In the genomic region with DNA sequence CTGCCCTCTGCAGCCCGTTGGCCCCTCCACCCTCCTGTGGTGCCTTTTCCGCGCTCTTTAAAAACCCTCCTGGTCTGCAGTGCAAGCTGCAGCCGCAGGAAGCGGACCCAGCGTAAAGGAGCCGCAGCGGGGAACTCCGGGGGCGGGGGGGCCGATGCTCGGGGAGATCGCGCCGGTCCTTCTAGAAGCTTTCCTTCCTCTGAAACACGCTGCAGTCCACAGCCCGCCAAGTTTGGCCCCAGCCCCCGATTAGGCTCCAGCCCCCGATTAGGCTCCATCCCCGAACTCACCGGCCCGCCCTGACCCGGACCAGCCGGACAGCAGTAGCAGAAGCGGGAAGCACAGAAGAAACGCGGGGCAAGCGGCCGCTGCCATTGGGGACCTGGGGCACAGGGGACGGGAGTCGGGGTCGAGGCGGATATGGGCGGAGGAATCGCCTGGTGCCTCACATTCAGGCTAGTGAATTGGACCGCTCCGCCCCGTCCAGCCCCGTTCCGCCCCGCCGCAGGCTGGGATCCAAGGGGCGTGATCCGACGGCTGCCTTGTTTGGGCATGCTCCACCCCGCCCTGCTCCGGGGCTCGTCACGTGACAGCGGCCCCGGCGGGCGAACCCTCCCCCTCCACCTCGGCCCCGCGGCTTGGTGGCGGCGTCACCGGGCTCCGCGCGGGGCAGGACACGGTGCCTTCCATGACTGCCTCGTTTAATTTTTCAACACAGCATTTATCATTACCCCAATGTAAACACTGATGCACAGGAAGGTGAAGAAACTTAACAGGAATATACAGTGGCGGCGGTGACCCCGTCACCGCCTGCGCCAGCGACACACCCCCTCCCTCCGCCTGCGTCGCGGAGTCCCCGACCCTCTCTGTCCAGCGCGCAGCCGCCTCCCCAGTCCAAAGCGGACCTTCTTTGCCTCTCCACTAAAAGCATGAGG, we compare ENCODE assay signal across 1 cellular context.
TF ChIP-seq lines count a peak whose summit lies in the region.

No MANE protein-coding gene starts in this region.

TF ChIP-seq in K562, 482 proteins besides CTCF, POLR2A, EP300 and RAD21 (continued from another document and continues in another):
- TF ChIP-seq, protein P1, sequence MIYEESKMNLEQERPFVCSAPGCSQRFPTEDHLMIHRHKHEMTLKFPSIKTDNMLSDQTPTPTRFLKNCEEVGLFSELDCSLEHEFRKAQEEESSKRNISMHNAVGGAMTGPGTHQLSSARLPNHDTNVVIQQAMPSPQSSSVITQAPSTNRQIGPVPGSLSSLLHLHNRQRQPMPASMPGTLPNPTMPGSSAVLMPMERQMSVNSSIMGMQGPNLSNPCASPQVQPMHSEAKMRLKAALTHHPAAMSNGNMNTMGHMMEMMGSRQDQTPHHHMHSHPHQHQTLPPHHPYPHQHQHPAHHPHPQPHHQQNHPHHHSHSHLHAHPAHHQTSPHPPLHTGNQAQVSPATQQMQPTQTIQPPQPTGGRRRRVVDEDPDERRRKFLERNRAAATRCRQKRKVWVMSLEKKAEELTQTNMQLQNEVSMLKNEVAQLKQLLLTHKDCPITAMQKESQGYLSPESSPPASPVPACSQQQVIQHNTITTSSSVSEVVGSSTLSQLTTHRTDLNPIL (CRISPR knock-in tag; IDR thresholded peaks at IDR 0.05) = no peak
- TF ChIP-seq, protein P2, sequence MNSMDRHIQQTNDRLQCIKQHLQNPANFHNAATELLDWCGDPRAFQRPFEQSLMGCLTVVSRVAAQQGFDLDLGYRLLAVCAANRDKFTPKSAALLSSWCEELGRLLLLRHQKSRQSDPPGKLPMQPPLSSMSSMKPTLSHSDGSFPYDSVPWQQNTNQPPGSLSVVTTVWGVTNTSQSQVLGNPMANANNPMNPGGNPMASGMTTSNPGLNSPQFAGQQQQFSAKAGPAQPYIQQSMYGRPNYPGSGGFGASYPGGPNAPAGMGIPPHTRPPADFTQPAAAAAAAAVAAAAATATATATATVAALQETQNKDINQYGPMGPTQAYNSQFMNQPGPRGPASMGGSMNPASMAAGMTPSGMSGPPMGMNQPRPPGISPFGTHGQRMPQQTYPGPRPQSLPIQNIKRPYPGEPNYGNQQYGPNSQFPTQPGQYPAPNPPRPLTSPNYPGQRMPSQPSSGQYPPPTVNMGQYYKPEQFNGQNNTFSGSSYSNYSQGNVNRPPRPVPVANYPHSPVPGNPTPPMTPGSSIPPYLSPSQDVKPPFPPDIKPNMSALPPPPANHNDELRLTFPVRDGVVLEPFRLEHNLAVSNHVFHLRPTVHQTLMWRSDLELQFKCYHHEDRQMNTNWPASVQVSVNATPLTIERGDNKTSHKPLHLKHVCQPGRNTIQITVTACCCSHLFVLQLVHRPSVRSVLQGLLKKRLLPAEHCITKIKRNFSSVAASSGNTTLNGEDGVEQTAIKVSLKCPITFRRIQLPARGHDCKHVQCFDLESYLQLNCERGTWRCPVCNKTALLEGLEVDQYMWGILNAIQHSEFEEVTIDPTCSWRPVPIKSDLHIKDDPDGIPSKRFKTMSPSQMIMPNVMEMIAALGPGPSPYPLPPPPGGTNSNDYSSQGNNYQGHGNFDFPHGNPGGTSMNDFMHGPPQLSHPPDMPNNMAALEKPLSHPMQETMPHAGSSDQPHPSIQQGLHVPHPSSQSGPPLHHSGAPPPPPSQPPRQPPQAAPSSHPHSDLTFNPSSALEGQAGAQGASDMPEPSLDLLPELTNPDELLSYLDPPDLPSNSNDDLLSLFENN (IDR thresholded peaks at IDR 0.05; ENCODE audit: low read depth in 2 of 2, low read length in 2 of 2) = no peak
- TF ChIP-seq ASH1L (IDR thresholded peaks at IDR 0.05; ENCODE audit: borderline replicate concordance, low read depth, partially characterized antibody) (no peak), PPARD (CRISPR knock-in tag; IDR thresholded peaks at IDR 0.05) (no peak), HEY1 (CRISPR knock-in tag; IDR thresholded peaks at IDR 0.05; ENCODE audit: borderline replicate concordance) (no peak), ZNF507 (tag; conservative IDR thresholded peaks at IDR 0.05) (no peak), NFATC3 (IDR thresholded peaks at IDR 0.05) (no peak), RUNX1 (IDR thresholded peaks at IDR 0.05; ENCODE audit: low read depth) (no peak), SLC30A9 (CRISPR knock-in tag; IDR thresholded peaks at IDR 0.05) (no peak), ZNF561 (CRISPR knock-in tag; conservative IDR thresholded peaks at IDR 0.05) (no peak), ZNF445 (CRISPR knock-in tag; IDR thresholded peaks at IDR 0.05; ENCODE audit: low read depth) (no peak), MEF2D (tag; conservative IDR thresholded peaks at IDR 0.05; ENCODE audit: low read depth) (no peak), FOXJ3 (CRISPR knock-in tag; IDR thresholded peaks at IDR 0.05) (no peak), CEBPB (tag; IDR thresholded peaks at IDR 0.05) (no peak), E2F3 (CRISPR knock-in tag; IDR thresholded peaks at IDR 0.05) (no peak), FOXA3 (CRISPR knock-in tag; conservative IDR thresholded peaks at IDR 0.05 in 1 of 2, IDR thresholded peaks at IDR 0.05 in 1 of 2) (no peak), SMARCC2 (IDR thresholded peaks at IDR 0.05; ENCODE audit: low read depth) (no peak), RAD51 (IDR thresholded peaks at IDR 0.05; ENCODE audit: borderline replicate concordance, low read depth) (peak; percentile 99), XRCC3 (IDR thresholded peaks at IDR 0.05) (no peak), CEBPG (CRISPR knock-in tag; IDR thresholded peaks at IDR 0.05) (no peak), CEBPG (tag; conservative IDR thresholded peaks at IDR 0.05 in 1 of 2, IDR thresholded peaks at IDR 0.05 in 1 of 2) (no peak), ARID2 (IDR thresholded peaks at IDR 0.05) (no peak), TAF9B (IDR thresholded peaks at IDR 0.05; ENCODE audit: partially characterized antibody) (no peak), ZNF583 (CRISPR knock-in tag; IDR thresholded peaks at IDR 0.05) (no peak), FOXP1 (CRISPR knock-in tag; IDR thresholded peaks at IDR 0.05) (no peak), POLR2B (IDR thresholded peaks at IDR 0.05; ENCODE audit: low read depth, partially characterized antibody) (no peak), ZNF253 (CRISPR knock-in tag; conservative IDR thresholded peaks at IDR 0.05) (no peak), NR2C2 (CRISPR knock-in tag; IDR thresholded peaks at IDR 0.05) (no peak), NR2C2 (tag; IDR thresholded peaks at IDR 0.05) (peak; percentile 79), CHD2 (IDR thresholded peaks at IDR 0.05; ENCODE audit: low read depth, low read length) (no peak), FOXK2 (conservative IDR thresholded peaks at IDR 0.05 in 1 of 2, IDR thresholded peaks at IDR 0.05 in 1 of 2; ENCODE audit: low read depth in 2 of 2) (peak in 1 of 2 experiments; percentile 90), PTRF (tag; IDR thresholded peaks at IDR 0.05) (no peak), L3MBTL2 (IDR thresholded peaks at IDR 0.05) (peak; percentile 55; the same call in 1 of the 2 replicates), PHTF2 (CRISPR knock-in tag; IDR thresholded peaks at IDR 0.05) (no peak), PTBP1 (IDR thresholded peaks at IDR 0.05; ENCODE audit: low read depth, low read length) (no peak), CBFA2T2 (conservative IDR thresholded peaks at IDR 0.05) (peak; percentile 93), THRAP3 (IDR thresholded peaks at IDR 0.05; ENCODE audit: borderline replicate concordance) (no peak), XRCC5 (IDR thresholded peaks at IDR 0.05; ENCODE audit: low read depth, low read length) (0 out of 2 replicates have a peak, but pooled peaks have one; percentile 35), PURB (CRISPR knock-in tag; IDR thresholded peaks at IDR 0.05; ENCODE audit: low read depth) (no peak), SREBF1 (IDR thresholded peaks at IDR 0.05; ENCODE audit: borderline replicate concordance, low read depth, low read length) (no peak), FIP1L1 (IDR thresholded peaks at IDR 0.05; ENCODE audit: low read depth, low read length, poor library complexity, severe bottlenecking) (no peak), KLF6 (CRISPR knock-in tag; IDR thresholded peaks at IDR 0.05; ENCODE audit: borderline replicate concordance) (peak; percentile 47; the same call in 1 of the 2 replicates), MCM5 (IDR thresholded peaks at IDR 0.05; ENCODE audit: low read depth) (no peak), TEAD1 (CRISPR knock-in tag; IDR thresholded peaks at IDR 0.05) (peak in 1 of 2 experiments; percentile 60; a peak in 1 of 4 replicates), ZBTB8A (IDR thresholded peaks at IDR 0.05; ENCODE audit: partially characterized antibody) (no peak), YBX1 (IDR thresholded peaks at IDR 0.05) (no peak)
- TF ChIP-seq, protein P3, sequence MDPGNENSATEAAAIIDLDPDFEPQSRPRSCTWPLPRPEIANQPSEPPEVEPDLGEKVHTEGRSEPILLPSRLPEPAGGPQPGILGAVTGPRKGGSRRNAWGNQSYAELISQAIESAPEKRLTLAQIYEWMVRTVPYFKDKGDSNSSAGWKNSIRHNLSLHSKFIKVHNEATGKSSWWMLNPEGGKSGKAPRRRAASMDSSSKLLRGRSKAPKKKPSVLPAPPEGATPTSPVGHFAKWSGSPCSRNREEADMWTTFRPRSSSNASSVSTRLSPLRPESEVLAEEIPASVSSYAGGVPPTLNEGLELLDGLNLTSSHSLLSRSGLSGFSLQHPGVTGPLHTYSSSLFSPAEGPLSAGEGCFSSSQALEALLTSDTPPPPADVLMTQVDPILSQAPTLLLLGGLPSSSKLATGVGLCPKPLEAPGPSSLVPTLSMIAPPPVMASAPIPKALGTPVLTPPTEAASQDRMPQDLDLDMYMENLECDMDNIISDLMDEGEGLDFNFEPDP (CRISPR knock-in tag; IDR thresholded peaks at IDR 0.05) = no peak
- TF ChIP-seq, protein P4, sequence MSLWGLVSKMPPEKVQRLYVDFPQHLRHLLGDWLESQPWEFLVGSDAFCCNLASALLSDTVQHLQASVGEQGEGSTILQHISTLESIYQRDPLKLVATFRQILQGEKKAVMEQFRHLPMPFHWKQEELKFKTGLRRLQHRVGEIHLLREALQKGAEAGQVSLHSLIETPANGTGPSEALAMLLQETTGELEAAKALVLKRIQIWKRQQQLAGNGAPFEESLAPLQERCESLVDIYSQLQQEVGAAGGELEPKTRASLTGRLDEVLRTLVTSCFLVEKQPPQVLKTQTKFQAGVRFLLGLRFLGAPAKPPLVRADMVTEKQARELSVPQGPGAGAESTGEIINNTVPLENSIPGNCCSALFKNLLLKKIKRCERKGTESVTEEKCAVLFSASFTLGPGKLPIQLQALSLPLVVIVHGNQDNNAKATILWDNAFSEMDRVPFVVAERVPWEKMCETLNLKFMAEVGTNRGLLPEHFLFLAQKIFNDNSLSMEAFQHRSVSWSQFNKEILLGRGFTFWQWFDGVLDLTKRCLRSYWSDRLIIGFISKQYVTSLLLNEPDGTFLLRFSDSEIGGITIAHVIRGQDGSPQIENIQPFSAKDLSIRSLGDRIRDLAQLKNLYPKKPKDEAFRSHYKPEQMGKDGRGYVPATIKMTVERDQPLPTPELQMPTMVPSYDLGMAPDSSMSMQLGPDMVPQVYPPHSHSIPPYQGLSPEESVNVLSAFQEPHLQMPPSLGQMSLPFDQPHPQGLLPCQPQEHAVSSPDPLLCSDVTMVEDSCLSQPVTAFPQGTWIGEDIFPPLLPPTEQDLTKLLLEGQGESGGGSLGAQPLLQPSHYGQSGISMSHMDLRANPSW (CRISPR knock-in tag; IDR thresholded peaks at IDR 0.05) = no peak
- TF ChIP-seq, protein P5, sequence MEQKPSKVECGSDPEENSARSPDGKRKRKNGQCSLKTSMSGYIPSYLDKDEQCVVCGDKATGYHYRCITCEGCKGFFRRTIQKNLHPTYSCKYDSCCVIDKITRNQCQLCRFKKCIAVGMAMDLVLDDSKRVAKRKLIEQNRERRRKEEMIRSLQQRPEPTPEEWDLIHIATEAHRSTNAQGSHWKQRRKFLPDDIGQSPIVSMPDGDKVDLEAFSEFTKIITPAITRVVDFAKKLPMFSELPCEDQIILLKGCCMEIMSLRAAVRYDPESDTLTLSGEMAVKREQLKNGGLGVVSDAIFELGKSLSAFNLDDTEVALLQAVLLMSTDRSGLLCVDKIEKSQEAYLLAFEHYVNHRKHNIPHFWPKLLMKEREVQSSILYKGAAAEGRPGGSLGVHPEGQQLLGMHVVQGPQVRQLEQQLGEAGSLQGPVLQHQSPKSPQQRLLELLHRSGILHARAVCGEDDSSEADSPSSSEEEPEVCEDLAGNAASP (IDR thresholded peaks at IDR 0.05) = no peak
- TF ChIP-seq, protein P6, sequence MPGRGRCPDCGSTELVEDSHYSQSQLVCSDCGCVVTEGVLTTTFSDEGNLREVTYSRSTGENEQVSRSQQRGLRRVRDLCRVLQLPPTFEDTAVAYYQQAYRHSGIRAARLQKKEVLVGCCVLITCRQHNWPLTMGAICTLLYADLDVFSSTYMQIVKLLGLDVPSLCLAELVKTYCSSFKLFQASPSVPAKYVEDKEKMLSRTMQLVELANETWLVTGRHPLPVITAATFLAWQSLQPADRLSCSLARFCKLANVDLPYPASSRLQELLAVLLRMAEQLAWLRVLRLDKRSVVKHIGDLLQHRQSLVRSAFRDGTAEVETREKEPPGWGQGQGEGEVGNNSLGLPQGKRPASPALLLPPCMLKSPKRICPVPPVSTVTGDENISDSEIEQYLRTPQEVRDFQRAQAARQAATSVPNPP (IDR thresholded peaks at IDR 0.05; ENCODE audit: borderline replicate concordance, insufficient read depth, insufficient read length) = no peak
- TF ChIP-seq, protein P7, sequence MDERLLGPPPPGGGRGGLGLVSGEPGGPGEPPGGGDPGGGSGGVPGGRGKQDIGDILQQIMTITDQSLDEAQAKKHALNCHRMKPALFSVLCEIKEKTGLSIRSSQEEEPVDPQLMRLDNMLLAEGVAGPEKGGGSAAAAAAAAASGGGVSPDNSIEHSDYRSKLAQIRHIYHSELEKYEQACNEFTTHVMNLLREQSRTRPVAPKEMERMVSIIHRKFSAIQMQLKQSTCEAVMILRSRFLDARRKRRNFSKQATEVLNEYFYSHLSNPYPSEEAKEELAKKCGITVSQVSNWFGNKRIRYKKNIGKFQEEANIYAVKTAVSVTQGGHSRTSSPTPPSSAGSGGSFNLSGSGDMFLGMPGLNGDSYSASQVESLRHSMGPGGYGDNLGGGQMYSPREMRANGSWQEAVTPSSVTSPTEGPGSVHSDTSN (CRISPR knock-in tag; IDR thresholded peaks at IDR 0.05; ENCODE audit: low read depth) = no peak
- TF ChIP-seq, protein P7 (tag; conservative IDR thresholded peaks at IDR 0.05; ENCODE audit: low read depth) = no peak
- TF ChIP-seq, protein P8, sequence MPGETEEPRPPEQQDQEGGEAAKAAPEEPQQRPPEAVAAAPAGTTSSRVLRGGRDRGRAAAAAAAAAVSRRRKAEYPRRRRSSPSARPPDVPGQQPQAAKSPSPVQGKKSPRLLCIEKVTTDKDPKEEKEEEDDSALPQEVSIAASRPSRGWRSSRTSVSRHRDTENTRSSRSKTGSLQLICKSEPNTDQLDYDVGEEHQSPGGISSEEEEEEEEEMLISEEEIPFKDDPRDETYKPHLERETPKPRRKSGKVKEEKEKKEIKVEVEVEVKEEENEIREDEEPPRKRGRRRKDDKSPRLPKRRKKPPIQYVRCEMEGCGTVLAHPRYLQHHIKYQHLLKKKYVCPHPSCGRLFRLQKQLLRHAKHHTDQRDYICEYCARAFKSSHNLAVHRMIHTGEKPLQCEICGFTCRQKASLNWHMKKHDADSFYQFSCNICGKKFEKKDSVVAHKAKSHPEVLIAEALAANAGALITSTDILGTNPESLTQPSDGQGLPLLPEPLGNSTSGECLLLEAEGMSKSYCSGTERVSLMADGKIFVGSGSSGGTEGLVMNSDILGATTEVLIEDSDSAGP (CRISPR knock-in tag; IDR thresholded peaks at IDR 0.05) = no peak
